ENCODE assay signal across 32 cellular contexts in the genomic region with DNA sequence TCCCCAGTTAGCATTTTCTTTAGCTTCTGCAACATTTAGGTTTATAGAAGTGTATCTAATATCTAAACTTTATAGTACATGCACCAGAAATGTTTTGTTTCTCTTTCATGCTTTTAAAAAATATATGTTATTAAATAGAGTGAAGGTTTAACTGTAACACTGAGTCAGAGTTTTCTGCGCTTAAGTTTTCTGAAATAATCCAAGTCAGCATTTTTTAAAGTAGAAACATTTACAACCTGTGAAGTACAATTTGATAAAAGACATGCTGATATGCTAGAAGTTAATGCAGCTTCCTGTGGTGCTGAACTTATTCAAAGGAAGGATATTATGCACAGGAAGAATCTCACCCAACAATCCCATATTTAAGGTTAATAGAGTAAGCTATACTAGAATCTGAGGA.
"Had no signal": no experiment of that assay in that cellular context is flagged by ENCODE, and none has a peak within 500 bp of the region (broad histone marks: within the 10 kb centered on the region; RNA-seq: fewer than 3 reads in every experiment).

No MANE protein-coding gene starts in this region.

- H3K36me3 ChIP-seq: adrenal gland, esophagus muscularis mucosa, gastrocnemius medialis, heart right ventricle, WERI-Rb-1 had no signal

- H3K4me3 ChIP-seq: adrenal gland, body of pancreas, esophagus muscularis mucosa, gastrocnemius medialis, heart right ventricle had no signal

- H3K4me1 ChIP-seq: adrenal gland, body of pancreas, esophagus muscularis mucosa, foreskin keratinocyte, gastrocnemius medialis, heart right ventricle had no signal

- H3K9me3 ChIP-seq: adrenal gland, body of pancreas, esophagus muscularis mucosa, gastrocnemius medialis, heart right ventricle had no signal

- ATAC-seq: activated CD4-positive, CD25-positive, alpha-beta regulatory T cell treated with anti-CD3 and anti-CD28 coated beads, Interleukin-2, amount 50 U/mL, for 24 hours; activated CD8-positive, alpha-beta memory T cell treated with anti-CD3 and anti-CD28 coated beads, Interleukin-2, amount 10 ng/mL, durations not matched to agents 7 days and 5 days; activated CD8-positive, alpha-beta T cell treated with anti-CD3 and anti-CD28 coated beads for 36 hours; activated naive CD8-positive, alpha-beta T cell treated with anti-CD3 and anti-CD28 coated beads, Interleukin-2, amount 50 U/mL, for 24 hours; body of pancreas; effector memory CD8-positive, alpha-beta T cell; foreskin keratinocyte; gastrocnemius medialis; heart right ventricle; T-helper 17 cell had no signal

- H3K27ac ChIP-seq: adrenal gland, body of pancreas, esophagus muscularis mucosa, foreskin keratinocyte, gastrocnemius medialis, heart right ventricle, WERI-Rb-1 had no signal

- DNase-seq: activated B cell treated with CpG ODN at 0.5 μM for 24 hours; activated CD4-positive, alpha-beta T cell treated with anti-CD3 and anti-CD28 coated beads for 48 hours; activated CD4-positive, alpha-beta T cell treated with anti-CD3 and anti-CD28 coated beads, Interleukin-2, amount 50 U/mL, for 1 hour; activated CD4-positive, alpha-beta T cell treated with anti-CD3 and anti-CD28 coated beads, Interleukin-2, amount 50 U/mL, for 48 hours; activated CD8-positive, alpha-beta memory T cell treated with anti-CD3 and anti-CD28 coated beads, Interleukin-2, amount 10 ng/mL, durations not matched to agents 7 days and 5 days; activated CD8-positive, alpha-beta memory T cell treated with anti-CD3 and anti-CD28 coated beads, Interleukin-2, amount 50 U/mL, for 4 hours; activated CD8-positive, alpha-beta T cell treated with anti-CD3 and anti-CD28 coated beads for 36 hours; activated effector memory CD4-positive, alpha-beta T cell treated with anti-CD3 and anti-CD28 coated beads, Interleukin-2, amount 50 U/mL, for 16 hours; activated naive CD4-positive, alpha-beta T cell treated with anti-CD3 and anti-CD28 coated beads for 36 hours; activated naive CD8-positive, alpha-beta T cell treated with anti-CD3 and anti-CD28 coated beads for 36 hours; activated naive CD8-positive, alpha-beta T cell treated with anti-CD3 and anti-CD28 coated beads, Interleukin-2, amount 50 U/mL, for 24 hours; activated T-cell treated with anti-CD3 and anti-CD28 coated beads, Interleukin-2, amount 50 U/mL, for 1 hour; activated T-cell treated with anti-CD3 and anti-CD28 coated beads, Interleukin-2, amount 50 U/mL, for 48 hours; adrenal gland; amygdala; aorta; body of pancreas; caudate nucleus; cortex of kidney; dermis blood vessel endothelial cell; effector CD4-positive, alpha-beta T cell; effector memory CD8-positive, alpha-beta T cell; erythroblast; foreskin keratinocyte; gastrocnemius medialis; heart right ventricle; T-helper 17 cell; T1000; WERI-Rb-1 had no signal

- FAIRE-seq: colon had no signal

- H3K27me3 ChIP-seq: adrenal gland, body of pancreas, esophagus muscularis mucosa, foreskin keratinocyte, gastrocnemius medialis, heart right ventricle had no signal
